8 cellular contexts compared by ENCODE assay signal in the genomic region with DNA sequence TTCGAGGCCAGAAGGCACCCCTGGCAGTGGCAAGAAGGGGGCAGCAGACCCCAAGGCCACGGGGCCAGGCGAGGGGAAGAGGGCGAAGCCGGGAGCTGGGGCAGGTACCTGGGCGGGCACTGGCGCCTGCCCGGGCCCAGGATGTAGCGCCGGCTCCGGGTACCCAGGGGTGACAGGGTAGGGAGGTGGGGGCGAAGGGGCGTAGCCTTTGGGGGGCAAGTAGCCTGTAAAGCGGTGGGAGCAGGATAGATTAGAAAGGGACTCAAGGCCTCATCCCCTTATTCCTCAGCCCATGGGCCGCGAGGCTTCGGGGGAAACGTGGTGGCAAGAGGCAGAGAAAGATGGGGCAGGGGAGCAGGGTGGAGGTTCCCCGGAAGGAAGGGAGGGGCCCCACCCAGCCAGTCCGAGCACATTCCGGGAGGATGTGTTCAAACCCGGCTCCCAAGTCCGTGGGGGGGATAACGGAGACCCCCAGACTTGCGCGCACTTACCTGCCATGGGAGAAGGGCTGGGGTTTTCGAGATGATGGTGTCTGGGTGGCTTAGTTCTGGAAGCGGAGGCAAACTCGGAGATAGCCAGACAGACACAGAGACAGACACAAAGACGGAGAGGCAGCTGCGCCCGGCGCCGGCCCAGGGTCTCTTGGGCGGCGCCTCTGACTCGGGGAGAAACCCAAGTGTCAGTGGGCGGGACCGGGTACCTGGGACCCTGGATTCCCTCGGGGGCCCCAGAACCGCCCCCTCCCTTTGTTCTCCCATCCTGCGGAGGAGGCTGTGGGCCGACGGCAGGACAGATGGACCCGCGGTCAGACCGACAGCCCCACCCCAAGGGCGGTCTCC. TPM values are rescaled to one million over a fixed set of nuclear protein-coding genes. Genes with fewer than 3 reads are reported as not detected.
DNase-seq lines count a peak whose midpoint lies in the region; ATAC-seq and TF ChIP-seq lines count a peak whose summit lies in the region.

No MANE protein-coding gene starts in this region.

- no peaks in the 10 kb centered on the region for H3K79me2 ChIP-seq in OCI-LY3 (ENCODE audit: low read length)

- H3K4me3 ChIP-seq in OCI-LY3 (ENCODE audit: low read length) (peak overlapping the region; percentile 82), iPS DF 6.9 (ENCODE audit: low read length) (peak overlapping the region; percentile 79; the same call in 1 of the 2 replicates)

- H3K36me3 Mint-ChIP-seq in activated naive CD8-positive, alpha-beta T cell treated with anti-CD3 and anti-CD28 coated beads for 36 hours: peaks cover 11% of the 10 kb centered on the region

- peaks cover 24% of the 10 kb centered on the region for H3K4me1 Mint-ChIP-seq in activated naive CD8-positive, alpha-beta T cell treated with anti-CD3 and anti-CD28 coated beads for 36 hours

- H3K9ac ChIP-seq in OCI-LY3 (ENCODE audit: low read length): peak overlapping the region; percentile 71

- no peaks in the 10 kb centered on the region for H4K20me1 ChIP-seq in OCI-LY3 (ENCODE audit: insufficient read depth, low read length)

- H3K27ac Mint-ChIP-seq in activated naive CD8-positive, alpha-beta T cell treated with anti-CD3 and anti-CD28 coated beads for 36 hours: peak overlapping the region; percentile 92

- no peaks in the 10 kb centered on the region for H3K9me3 Mint-ChIP-seq in activated naive CD8-positive, alpha-beta T cell treated with anti-CD3 and anti-CD28 coated beads for 36 hours

- DNase-seq in activated CD4-positive, CD25-positive, alpha-beta regulatory T cell treated with anti-CD3 and anti-CD28 coated beads, Interleukin-2, amount 50 U/mL, for 72 hours: no peak
- peak; percentile 42 for DNase-seq in activated naive CD8-positive, alpha-beta T cell treated with anti-CD3 and anti-CD28 coated beads for 36 hours
- DNase-seq in iPS DF 6.9 (ENCODE audit: low read depth, low spot score): no peak
- DNase-seq in stimulated activated CD4-positive, alpha-beta T cell treated with anti-CD3 and anti-CD28 coated beads, Interleukin-12 subunit alpha, Interleukin-12 subunit beta, amount 100 ng/mL, for 48 hours (ENCODE audit: low read depth in 2 of 3, low spot score in 1 of 3): peak in 2 of 3 donors; percentile 19 to 25
- DNase-seq in OCI-M2 (lab: John Stamatoyannopoulos, UW; ENCODE audit: unreplicated experiment): no peak

- peak; percentile 16; the same call in 1 of the 2 replicates for TF ChIP-seq CTCF in OCI-LY3 (IDR thresholded peaks at IDR 0.05; ENCODE audit: low read depth, low read length)

- H3K27me3 ChIP-seq in OCI-LY3 (ENCODE audit: low read depth, low read length) (no peaks in the 10 kb centered on the region), iPS DF 6.9 (ENCODE audit: control insufficient read depth, insufficient read depth, low read length) (no peaks in the 10 kb centered on the region)

- H3K9me3 ChIP-seq in OCI-LY3 (ENCODE audit: insufficient read depth, low read length): no peaks in the 10 kb centered on the region
- no peaks in the 10 kb centered on the region for H3K9me3 ChIP-seq in iPS DF 6.9 (ENCODE audit: control insufficient read depth, insufficient read depth, low read length)

- H3K4me1 ChIP-seq in OCI-LY3 (ENCODE audit: low read length) (peaks cover 7% of the 10 kb centered on the region; the same call in 1 of the 2 replicates), iPS DF 6.9 (ENCODE audit: control insufficient read depth, insufficient read depth, low read length) (peaks cover 2% of the 10 kb centered on the region; the same call in 1 of the 2 replicates)

- peak overlapping the region; percentile 94 for H3K4me3 Mint-ChIP-seq in activated naive CD8-positive, alpha-beta T cell treated with anti-CD3 and anti-CD28 coated beads for 36 hours

- H3K36me3 ChIP-seq in OCI-LY3 (replicated peaks; ENCODE audit: low read depth, low read length) (no peaks in the 10 kb centered on the region), iPS DF 6.9 (ENCODE audit: control insufficient read depth, insufficient read depth, low read length) (peaks cover 6% of the 10 kb centered on the region; the same call in 1 of the 2 replicates)

- peak; percentile 50 to 55 for ATAC-seq in activated CD4-positive, CD25-positive, alpha-beta regulatory T cell treated with anti-CD3 and anti-CD28 coated beads, Interleukin-2, amount 50 U/mL, for 24 hours
- ATAC-seq in HG02973 (IDR thresholded peaks at IDR 0.05; ENCODE audit: unreplicated experiment): peak; percentile 41

- H2AFZ ChIP-seq in OCI-LY3 (ENCODE audit: low read depth, low read length): peak overlapping the region; percentile 71; the same call in 1 of the 2 replicates

- WGBS in iPS DF 6.9 (ENCODE audit: insufficient coverage, insufficient read length): no CpG with 5 or more reads among the region's 48 CpGs

- H3K27ac ChIP-seq in OCI-LY3 (ENCODE audit: low read length) (no peak overlapping the region), iPS DF 6.9 (ENCODE audit: low read length) (no peak overlapping the region)

- no peaks in the 10 kb centered on the region for H3K27me3 Mint-ChIP-seq in activated naive CD8-positive, alpha-beta T cell treated with anti-CD3 and anti-CD28 coated beads for 36 hours

- peak overlapping the region; percentile 88 for H3K4me2 ChIP-seq in OCI-LY3 (ENCODE audit: low read length)

RNA-seq across cellular contexts. Expression of gene PLSCR3, which starts 0.5 kb away (rescaled TPM):
- total RNA-seq in activated naive CD8-positive, alpha-beta T cell treated with anti-CD3 and anti-CD28 coated beads for 36 hours: 10 to 100 TPM; 63.0 to 66.8 TPM

RNA-seq across cellular contexts. Expression of gene TMEM256, which starts 10.1 kb away (rescaled TPM):
- 10 to 100 TPM; 42.7 to 44.3 TPM for total RNA-seq in activated naive CD8-positive, alpha-beta T cell treated with anti-CD3 and anti-CD28 coated beads for 36 hours

RNA-seq across cellular contexts. Expression of gene TNK1, which starts 12.9 kb away (rescaled TPM):
- total RNA-seq in activated naive CD8-positive, alpha-beta T cell treated with anti-CD3 and anti-CD28 coated beads for 36 hours: 1 to 10 TPM; 4.3 to 5.0 TPM

RNA-seq across cellular contexts. Expression of gene NLGN2, which starts 13.8 kb away (rescaled TPM):
- total RNA-seq in activated naive CD8-positive, alpha-beta T cell treated with anti-CD3 and anti-CD28 coated beads for 36 hours: 1 to 10 TPM; 8.8 to 9.3 TPM

RNA-seq across cellular contexts. Expression of gene SPEM1, which starts 26.3 kb away (rescaled TPM):
- not detected for total RNA-seq in activated naive CD8-positive, alpha-beta T cell treated with anti-CD3 and anti-CD28 coated beads for 36 hours

Comparison
In these comparisons a context has a peak if more than half of its experiments do, and no peak if none do; other contexts are left out.
1. DNase-seq: peak in activated naive CD8-positive, alpha-beta T cell treated with anti-CD3 and anti-CD28 coated beads for 36 hours (single experiment) and stimulated activated CD4-positive, alpha-beta T cell treated with anti-CD3 and anti-CD28 coated beads, Interleukin-12 subunit alpha, Interleukin-12 subunit beta, amount 100 ng/mL, for 48 hours (2 of 3); none in activated CD4-positive, CD25-positive, alpha-beta regulatory T cell treated with anti-CD3 and anti-CD28 coated beads, Interleukin-2, amount 50 U/mL, for 72 hours (single experiment), iPS DF 6.9 (single experiment) and OCI-M2 (single experiment).